21 cellular contexts compared by ENCODE assay signal in genomic region chr15:70397816-70398215, GRCh38.
DNase-seq lines count a peak whose midpoint lies in the region; ATAC-seq, FAIRE-seq and TF ChIP-seq lines count a peak whose summit lies in the region.
"Had no signal": no experiment of that assay in that cellular context is flagged by ENCODE, and none has a peak within 500 bp of the region (broad histone marks: within the 10 kb centered on the region; RNA-seq: fewer than 3 reads in every experiment).

No MANE protein-coding gene starts in this region.

- H2AK5ac ChIP-seq in H1 (ENCODE audit: low read depth, low read length): 0 out of 2 replicates have a peak overlapping the region, but pooled peaks have one; percentile 65

- H3K9me3 ChIP-seq in HEK293 (ENCODE audit: control insufficient read depth, insufficient read depth, low read depth, low read length) (no peaks in the 10 kb centered on the region), OCI-LY1 (ENCODE audit: low read length) (no peaks in the 10 kb centered on the region), H1 (ENCODE audit: insufficient read depth in 2 of 2, low read depth in 1 of 2, low read length in 1 of 2) (0 out of 4 replicates have a peak, but pooled peaks cover 0 to 3% of the 10 kb centered on the region in 2 experiments)
- H3K9me3 ChIP-seq: BE2C had no signal

- H3K4me3 ChIP-seq in HEK293 (ENCODE audit: low read depth, low read length): no peak overlapping the region
- peak overlapping the region; percentile 26 for H3K4me3 ChIP-seq in OCI-LY1 (ENCODE audit: low read depth, low read length, poor library complexity, severe bottlenecking)
- H3K4me3 ChIP-seq in H1 (ENCODE audit: extremely low read depth in 1 of 4, insufficient read depth in 2 of 4, low read depth in 3 of 4, low read length in 4 of 4): no peak overlapping the region
- H3K4me3 ChIP-seq: K562 had no signal

- no peak for TF ChIP-seq RAD21 in H1 (IDR thresholded peaks at IDR 0.05 in 1 of 2, conservative IDR thresholded peaks at IDR 0.05 in 1 of 2; ENCODE audit: low read depth in 2 of 2, low read length in 2 of 2)

- H3K36me3 ChIP-seq in HEK293 (ENCODE audit: control insufficient read depth in 2 of 2, insufficient read depth in 1 of 2, low read length in 2 of 2) (no peaks in the 10 kb centered on the region), OCI-LY1 (ENCODE audit: insufficient read depth, low read length) (no peaks in the 10 kb centered on the region), H1 (ENCODE audit: control insufficient read depth in 2 of 4, insufficient read depth in 4 of 4, low read length in 3 of 4) (no peaks in the 10 kb centered on the region)
- H3K36me3 ChIP-seq: BE2C had no signal

- POLR2A ChIA-PET in HEK293 (lab: Yijun Ruan, JAX): no interaction called here
- POLR2A ChIA-PET in H1 (lab: Charles Lee; ENCODE audit: partially characterized antibody): no interaction called here

- no peaks in the 10 kb centered on the region for H3K23me2 ChIP-seq in H1 (ENCODE audit: low read depth, low read length)

- H3K27ac ChIP-seq in HEK293 (ENCODE audit: extremely low read depth, low read depth, low read length) (no peak overlapping the region), OCI-LY1 (ENCODE audit: low read depth, low read length, poor library complexity, severe bottlenecking) (peak overlapping the region; percentile 48), H1 (ENCODE audit: low read depth, low read length) (no peak overlapping the region)

- no peaks in the 10 kb centered on the region for H3K79me1 ChIP-seq in H1 (ENCODE audit: low read depth, low read length)

- H3K27me3 ChIP-seq in OCI-LY1 (ENCODE audit: insufficient read depth, low read length) (no peaks in the 10 kb centered on the region), H1 (replicated peaks in 1 of 4; ENCODE audit: control insufficient read depth in 3 of 4, extremely low read depth in 1 of 4, insufficient read depth in 3 of 4, low read length in 3 of 4) (no peaks in the 10 kb centered on the region)
- H3K27me3 ChIP-seq: BE2C had no signal

- intact Hi-C loops in left ventricle myocardium superior (cut with micrococcal nuclease): no loop called here

- H3K4me1 ChIP-seq in HEK293 (ENCODE audit: control insufficient read depth, insufficient read depth, low read length): no peaks in the 10 kb centered on the region
- H3K4me1 ChIP-seq in OCI-LY1 (ENCODE audit: insufficient read depth, low read length, severe bottlenecking): peaks cover 20% of the 10 kb centered on the region
- H3K4me1 ChIP-seq in H1 (replicated peaks in 1 of 4; ENCODE audit: control insufficient read depth in 3 of 4, insufficient read depth in 4 of 4, low read length in 3 of 4): peaks cover 2 to 10% (median 4%) of the 10 kb centered on the region in 4 experiments; a peak in 5 of 7 replicates

- CTCF ChIA-PET in HEK293 (lab: Yijun Ruan, JAX) (no interaction called here), H1 (lab: Charles Lee; ENCODE audit: partially characterized antibody) (interaction anchor here (0.9 kb wide), 1 partner anchor 21 kb away, joined by 4 read pairs; no protein-coding TSS in a partner anchor)

- ATAC-seq in left ventricle myocardium superior (no peak), HG03039 (IDR thresholded peaks at IDR 0.05; ENCODE audit: unreplicated experiment) (no peak), GM18873 (IDR thresholded peaks at IDR 0.05; ENCODE audit: low FRiP score, unreplicated experiment) (no peak)
- ATAC-seq: HCT116, K562 had no signal

- H2AFZ ChIP-seq in OCI-LY1 (ENCODE audit: low read length) (no peak overlapping the region), H1 (ENCODE audit: low read length) (peak overlapping the region; percentile 42; the same call in 1 of the 2 replicates)

- no peak overlapping the region for H3K56ac ChIP-seq in H1 (replicated peaks; ENCODE audit: insufficient read length, low read depth, low read length)

- no peak overlapping the region for H2BK5ac ChIP-seq in H1 (ENCODE audit: low read depth, low read length)

- H3F3A ChIP-seq in OCI-LY1 (ENCODE audit: insufficient read depth, low read length): no peaks in the 10 kb centered on the region

- H3K4ac ChIP-seq in H1 (replicated peaks; ENCODE audit: insufficient read length, low read depth, low read length): no peak overlapping the region

- no peak overlapping the region for H2BK120ac ChIP-seq in H1 (replicated peaks; ENCODE audit: low read depth, low read length)

- no peaks in the 10 kb centered on the region for H3K79me2 ChIP-seq in OCI-LY1 (ENCODE audit: insufficient read depth, low read length)
- no peaks in the 10 kb centered on the region for H3K79me2 ChIP-seq in H1 (ENCODE audit: control insufficient read depth in 1 of 2, insufficient read depth in 2 of 2, low read length in 2 of 2)

- no peak overlapping the region for H4K91ac ChIP-seq in H1 (replicated peaks; ENCODE audit: insufficient read length, low read length)

- H2BK20ac ChIP-seq in H1 (ENCODE audit: low read length): no peak overlapping the region

- H3K4me2 ChIP-seq in OCI-LY1 (ENCODE audit: low read length) (peak overlapping the region; percentile 47; the same call in 1 of the 2 replicates), H1 (ENCODE audit: insufficient read depth in 1 of 2, low read depth in 2 of 2, low read length in 2 of 2) (peak overlapping the region in 1 of 2 experiments; percentile 25; a peak in 1 of 4 replicates)

- no peak overlapping the region for H3K14ac ChIP-seq in H1 (ENCODE audit: insufficient read length)

- no peak overlapping the region for H2BK12ac ChIP-seq in H1 (ENCODE audit: low read depth, low read length)

- TF ChIP-seq POLR2A in H1 (IDR thresholded peaks at IDR 0.05; ENCODE audit: control extremely low read depth in 1 of 2, low read depth in 2 of 2, low read length in 2 of 2): no peak

- no peaks in the 10 kb centered on the region for H4K20me1 ChIP-seq in OCI-LY1 (ENCODE audit: insufficient read depth, low read length)
- no peaks in the 10 kb centered on the region for H4K20me1 ChIP-seq in H1 (replicated peaks in 1 of 2; ENCODE audit: control insufficient read depth in 1 of 2, insufficient read depth in 2 of 2, low read length in 2 of 2)

- H4K5ac ChIP-seq in H1 (ENCODE audit: insufficient read length, low read depth, low read length): no peak overlapping the region

- TF ChIP-seq CTCF in HEK293 (tag by site-specific recombination; IDR thresholded peaks at IDR 0.05) (no peak), OCI-LY1 (IDR thresholded peaks at IDR 0.05; ENCODE audit: low read length) (no peak), H1 (IDR thresholded peaks at IDR 0.05; ENCODE audit: control extremely low read depth in 1 of 3, insufficient read depth in 1 of 3, low read depth in 1 of 3, low read length in 3 of 3) (no peak)

- no peak overlapping the region for H3K23ac ChIP-seq in H1 (ENCODE audit: insufficient read length)

- 75% methylated on average over 5 of the region's 5 CpGs; no CpG with 5 or more reads in 1 of the 2 experiments for WGBS in H1 (ENCODE audit: extremely low coverage in 1 of 2, insufficient coverage in 1 of 2, insufficient read length in 1 of 2, insufficient replicate concordance in 2 of 2, low coverage in 1 of 2, low lambda C conversion rate in 2 of 2, missing lambda C conversion rate in 1 of 2), 2 experiments

- no peak overlapping the region for H4K8ac ChIP-seq in H1 (ENCODE audit: extremely low read depth, insufficient read depth, low read length)

- DNase-seq in H1 (ENCODE audit: low read depth in 1 of 2, low spot score in 2 of 2) (no peak), left ventricle myocardium superior (no peak)
- no peak for DNase-seq in NK-92 treated with Interleukin-12 subunit alpha and Interleukin-12 subunit beta, amount 100 ng/mL, for 24 hours (lab: John Stamatoyannopoulos, UW)
- DNase-seq: ACHN; BE2C; C1 segment of cervical spinal cord; CD4-positive, CD25-positive, alpha-beta regulatory T cell; CD8-positive, alpha-beta memory T cell; DMS 273 treated with DMSO at 0.1 percent for 48 hours; DMS79; GF-D8; Karpas-422 had no signal

- H3K9me2 ChIP-seq in OCI-LY1 (ENCODE audit: low read depth, low read length): no peaks in the 10 kb centered on the region

- H3K18ac ChIP-seq in H1 (ENCODE audit: extremely low read depth, low read length): peak overlapping the region; percentile 16; the same call in 1 of the 2 replicates

- H3K9ac ChIP-seq in OCI-LY1 (ENCODE audit: low read length) (peak overlapping the region; percentile 34; the same call in 1 of the 2 replicates), H1 (replicated peaks in 1 of 4; ENCODE audit: extremely low read depth in 1 of 4, low read depth in 3 of 4, low read length in 3 of 4) (no peak overlapping the region)

- no peak overlapping the region for H2BK15ac ChIP-seq in H1 (ENCODE audit: low read length)

- FAIRE-seq in H1 (lab: Jason Lieb, UNC): no peak
- FAIRE-seq: A204.1, GM19239, H54, K562 had no signal

- no peak for TF ChIP-seq EP300 in H1 (IDR thresholded peaks at IDR 0.05; ENCODE audit: borderline replicate concordance in 1 of 2, low read depth in 2 of 2, low read length in 2 of 2)

TF ChIP-seq in HEK293, 187 proteins besides CTCF, POLR2A, EP300 and RAD21:
- TF ChIP-seq ZIC2 (tag by site-specific recombination; IDR thresholded peaks at IDR 0.05) (peak; percentile 57), ZXDB (tag by site-specific recombination; IDR thresholded peaks at IDR 0.05) (no peak)
TF ChIP-seq in HEK293: peak in this region for 1.

TF ChIP-seq in H1, 55 proteins besides CTCF, POLR2A, EP300 and RAD21:
- TF ChIP-seq RNF2 (IDR thresholded peaks at IDR 0.05; ENCODE audit: borderline replicate concordance, low read depth, low read length, missing control alignments, poor library complexity, severe bottlenecking) (no peak), BRCA1 (IDR thresholded peaks at IDR 0.05; ENCODE audit: low read depth, low read length) (no peak), MAFK (IDR thresholded peaks at IDR 0.05; ENCODE audit: low read depth, low read length) (no peak), ATF2 (IDR thresholded peaks at IDR 0.05; ENCODE audit: low read length) (no peak), FOSL1 (IDR thresholded peaks at IDR 0.05; ENCODE audit: insufficient read depth, low read depth, low read length) (no peak)
